In the genomic region with DNA sequence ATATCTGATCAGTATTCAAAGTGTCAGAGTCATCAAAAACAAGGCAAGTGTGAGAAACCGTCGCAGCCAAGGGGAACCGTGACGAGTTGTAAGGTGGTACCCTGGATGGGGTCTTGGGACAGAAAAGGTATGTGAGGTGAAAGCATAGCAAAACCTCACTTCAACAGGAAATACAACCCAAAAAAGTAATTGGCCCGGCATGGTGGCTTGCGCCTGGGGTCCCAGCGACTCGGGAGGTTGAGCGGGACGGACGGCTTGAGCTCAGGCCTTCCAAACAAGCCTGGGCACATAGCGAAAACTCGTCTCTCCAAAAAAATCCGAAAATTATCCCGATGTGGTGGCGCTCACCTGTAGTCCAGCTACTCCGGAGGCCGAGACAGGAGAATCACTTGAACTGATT, we compare ENCODE assay signal across 14 cellular contexts. TPM values are rescaled to one million over a fixed set of nuclear protein-coding genes. Genes with fewer than 3 reads are reported as not detected.
"Had no signal": no experiment of that assay in that cellular context is flagged by ENCODE, and none has a peak within 500 bp of the region (broad histone marks: within the 10 kb centered on the region; RNA-seq: fewer than 3 reads in every experiment).

No MANE protein-coding gene starts in this region.

RNA-seq across cellular contexts. Expression of gene PRR20A, which starts 0.9 kb away (rescaled TPM):
- total RNA-seq: stomach, subcutaneous adipose tissue, suprapubic skin, temporal lobe, thoracic aorta, thyroid gland, tibial nerve, transverse colon, upper lobe of left lung, upper lobe of right lung, ureter, urinary bladder, uterus, vagina had no signal

RNA-seq across cellular contexts. Expression of gene PRR20B, which starts 7.5 kb away (rescaled TPM):
- total RNA-seq: stomach, subcutaneous adipose tissue, suprapubic skin, temporal lobe, thoracic aorta, thyroid gland, tibial nerve, transverse colon, upper lobe of left lung, upper lobe of right lung, ureter, urinary bladder, uterus, vagina had no signal

RNA-seq across cellular contexts. Expression of gene PRR20C, which starts 14.1 kb away (rescaled TPM):
- total RNA-seq: stomach, subcutaneous adipose tissue, suprapubic skin, temporal lobe, thoracic aorta, thyroid gland, tibial nerve, transverse colon, upper lobe of left lung, upper lobe of right lung, ureter, urinary bladder, uterus, vagina had no signal

RNA-seq across cellular contexts. Expression of gene PRR20D, which starts 20.7 kb away (rescaled TPM):
- total RNA-seq: stomach, subcutaneous adipose tissue, suprapubic skin, temporal lobe, thoracic aorta, thyroid gland, tibial nerve, transverse colon, upper lobe of left lung, upper lobe of right lung, ureter, urinary bladder, uterus, vagina had no signal

RNA-seq across cellular contexts. Expression of gene PRR20E, which starts 27.2 kb away (rescaled TPM):
- total RNA-seq: stomach, subcutaneous adipose tissue, suprapubic skin, temporal lobe, thoracic aorta, thyroid gland, tibial nerve, transverse colon, upper lobe of left lung, upper lobe of right lung, ureter, urinary bladder, uterus, vagina had no signal
